13 cellular contexts compared by ENCODE assay signal in genomic region chr6:140082867-140083297, GRCh38.
DNase-seq lines count a peak whose midpoint lies in the region; ATAC-seq, FAIRE-seq and TF ChIP-seq lines count a peak whose summit lies in the region.
"Had no signal": no experiment of that assay in that cellular context is flagged by ENCODE, and none has a peak within 500 bp of the region (broad histone marks: within the 10 kb centered on the region; RNA-seq: fewer than 3 reads in every experiment).

No MANE protein-coding gene starts in this region.

- TF ChIP-seq CTCF in bronchial epithelial cell (IDR thresholded peaks at IDR 0.05; ENCODE audit: insufficient read depth, low read length, severe bottlenecking) = no peak

- no peak overlapping the region for H2BK12ac ChIP-seq in mesenchymal stem cell (ENCODE audit: low read length in 2 of 2)

- H3K27ac ChIP-seq in mesenchymal stem cell (ENCODE audit: low read length, poor library complexity, severe bottlenecking) = no peak overlapping the region
- H3K27ac ChIP-seq: parathyroid adenoma had no signal

- H2BK120ac ChIP-seq in mesenchymal stem cell (ENCODE audit: low read depth, low read length) = no peak overlapping the region

- DNase-seq in EH (ENCODE audit: low read depth) = peak; percentile 81
- DNase-seq in MG63 = peak; percentile 20
- DNase-seq in bronchial epithelial cell (ENCODE audit: low read depth) = peak; percentile 74
- peak; percentile 58 for DNase-seq in mesenchymal stem cell
- no peak for DNase-seq in activated naive CD4-positive, alpha-beta T cell treated with Interleukin-2 at 50 U/mL for 16 hours
- DNase-seq in NCI-H524 treated with DMSO at 0.1 percent for 48 hours (lab: John Stamatoyannopoulos, UW) = no peak
- DNase-seq: Kasumi-1, mesendoderm had no signal

- peak overlapping the region; percentile 23 for H3K9ac ChIP-seq in mesenchymal stem cell (ENCODE audit: low read length)
- H3K9ac ChIP-seq: parathyroid adenoma had no signal

- H3K9me3 ChIP-seq in MG63 = no peaks in the 10 kb centered on the region
- H3K9me3 ChIP-seq in mesenchymal stem cell (ENCODE audit: control insufficient read depth, low read length) = no peaks in the 10 kb centered on the region

- no peak overlapping the region for H2AK5ac ChIP-seq in mesenchymal stem cell (ENCODE audit: low read length, severe bottlenecking)

- H3K18ac ChIP-seq in mesenchymal stem cell (ENCODE audit: low read depth in 1 of 2, low read length in 2 of 2) = no peak overlapping the region

- H3K4me3 ChIP-seq in MG63 = no peak overlapping the region
- no peak overlapping the region for H3K4me3 ChIP-seq in bronchial epithelial cell (ENCODE audit: low read depth, low read length)
- H3K4me3 ChIP-seq in mesenchymal stem cell (ENCODE audit: insufficient read depth in 1 of 2, low read depth in 1 of 2, low read length in 2 of 2) = no peak overlapping the region

- H3K23ac ChIP-seq in mesenchymal stem cell (ENCODE audit: low read length in 2 of 2) = no peak overlapping the region

- H2BK15ac ChIP-seq in mesenchymal stem cell (ENCODE audit: low read depth, poor library complexity, severe bottlenecking) = no peak overlapping the region

- H3K27me3 ChIP-seq in MG63 (no peaks in the 10 kb centered on the region), bronchial epithelial cell (ENCODE audit: control insufficient read depth, insufficient read depth, low read length) (no peaks in the 10 kb centered on the region), mesenchymal stem cell (ENCODE audit: control insufficient read depth in 1 of 2, insufficient read depth in 1 of 2, low read length in 2 of 2) (no peaks in the 10 kb centered on the region)

- H3K14ac ChIP-seq in mesenchymal stem cell (ENCODE audit: low read length in 2 of 2) = no peak overlapping the region

- H4K8ac ChIP-seq in mesenchymal stem cell (ENCODE audit: low read length) = no peak overlapping the region

- H3K4me2 ChIP-seq in mesenchymal stem cell (ENCODE audit: low read length, poor library complexity, severe bottlenecking) = no peak overlapping the region

- no peak overlapping the region for H3K4ac ChIP-seq in mesenchymal stem cell (ENCODE audit: low read depth in 1 of 2, low read length in 2 of 2)

- no peak overlapping the region for H2AFZ ChIP-seq in mesenchymal stem cell (ENCODE audit: low read depth, low read length)
- H2AFZ ChIP-seq: parathyroid adenoma had no signal

- FAIRE-seq in bronchial epithelial cell (lab: Jason Lieb, UNC) = no peak

- H3K4me1 ChIP-seq in mesenchymal stem cell (ENCODE audit: control insufficient read depth, insufficient read depth, low read depth, low read length) = peaks cover 2% of the 10 kb centered on the region

- ATAC-seq in GM21423 (IDR thresholded peaks at IDR 0.05; ENCODE audit: unreplicated experiment) = no peak
- no peak for ATAC-seq in GM19023 (IDR thresholded peaks at IDR 0.05; ENCODE audit: unreplicated experiment)
- ATAC-seq: activated naive CD4-positive, alpha-beta T cell treated with anti-CD3 and anti-CD28 coated beads, Interleukin-2, amount 50 U/mL, for 72 hours; stimulated activated effector memory CD8-positive, alpha-beta T cell treated with anti-CD3 and anti-CD28 coated beads, Interleukin-12 subunit alpha, Interleukin-12 subunit beta, amount 100 ng/mL, for 72 hours had no signal

- 17% methylated on average over 1 of the region's 1 CpG for WGBS in mesenchymal stem cell

- no peak overlapping the region for H2BK5ac ChIP-seq in mesenchymal stem cell (ENCODE audit: low read depth, low read length, poor library complexity, severe bottlenecking)

- H3K36me3 ChIP-seq in MG63 (no peaks in the 10 kb centered on the region), bronchial epithelial cell (ENCODE audit: control insufficient read depth, insufficient read depth, low read length) (no peaks in the 10 kb centered on the region), mesenchymal stem cell (ENCODE audit: control insufficient read depth in 1 of 2, insufficient read depth in 2 of 2, low read depth in 1 of 2, low read length in 2 of 2) (no peaks in the 10 kb centered on the region)

- H4K91ac ChIP-seq in mesenchymal stem cell (ENCODE audit: low read length) = no peak overlapping the region

- no peaks in the 10 kb centered on the region for H3K79me1 ChIP-seq in mesenchymal stem cell (replicated peaks; ENCODE audit: low read length, poor library complexity, severe bottlenecking)

Comparison
In these comparisons a context has a peak if more than half of its experiments do, and no peak if none do; other contexts are left out.
1. DNase-seq: peak in EH (single experiment), MG63 (single experiment), bronchial epithelial cell (single experiment) and mesenchymal stem cell (single experiment); none in activated naive CD4-positive, alpha-beta T cell treated with Interleukin-2 at 50 U/mL for 16 hours (single experiment) and NCI-H524 treated with DMSO at 0.1 percent for 48 hours (single experiment).